In the genomic region with DNA sequence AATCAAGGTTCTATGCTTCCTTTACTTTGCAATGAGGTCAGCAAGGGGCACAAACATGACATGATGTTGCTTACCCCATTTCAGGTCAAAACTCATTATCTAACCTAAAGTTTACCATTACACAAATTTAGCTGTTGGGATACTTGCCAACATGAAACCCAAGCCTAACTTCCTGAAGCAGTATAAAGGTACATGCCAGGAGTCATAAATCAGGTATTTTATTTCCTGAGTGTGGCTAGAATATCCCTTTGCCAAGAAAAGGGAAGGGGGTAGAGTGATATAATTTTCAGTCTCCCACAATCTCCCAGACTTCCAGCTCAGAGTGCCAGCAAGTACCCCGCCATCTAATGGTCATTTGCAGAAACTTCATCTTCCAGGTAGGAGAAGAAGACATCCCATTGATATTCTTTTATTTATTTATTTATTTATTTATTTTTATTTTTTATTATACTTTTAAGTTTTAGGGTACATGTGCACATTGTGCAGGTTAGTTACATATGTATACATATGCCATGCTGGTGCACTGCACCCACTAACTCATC, we compare ENCODE assay signal across 25 cellular contexts.
A peak's percentile ranks its signal among the peaks of the same experiment; 100 is the strongest.
DNase-seq lines count a peak whose midpoint lies in the region; ATAC-seq, FAIRE-seq and TF ChIP-seq lines count a peak whose summit lies in the region.
"Had no signal": no experiment of that assay in that cellular context is flagged by ENCODE, and none has a peak within 500 bp of the region (broad histone marks: within the 10 kb centered on the region; RNA-seq: fewer than 3 reads in every experiment).

No MANE protein-coding gene starts in this region.

- no peak overlapping the region for H3K27ac Mint-ChIP-seq in HFFc6
- no peak overlapping the region for H3K27ac Mint-ChIP-seq in effector memory CD8-positive, alpha-beta T cell
- H3K27ac Mint-ChIP-seq: activated CD4-positive, alpha-beta T cell treated with anti-CD3 and anti-CD28 coated beads, Interleukin-2, amount 10 ng/mL, durations not matched to agents 24 days and 14 days; activated naive CD8-positive, alpha-beta T cell treated with anti-CD3 and anti-CD28 coated beads, Interleukin-2, amount 50 U/mL, for 24 hours; activated T-helper 2 cell treated with anti-CD3 and anti-CD28 coated beads, Interferon-gamma antibody, Interleukin-2, Interleukin-4, amounts not matched to agents 10 μg/mL and 5 μg/mL and 100 μg/mL, durations not matched to agents 14 hours and 24 hours and 36 hours; CD8-positive, alpha-beta memory T cell; immature natural killer cell; naive thymus-derived CD4-positive, alpha-beta T cell had no signal

- no peaks in the 10 kb centered on the region for H3K4me1 ChIP-seq in DOHH2 (ENCODE audit: control insufficient read depth, low read length)
- H3K4me1 ChIP-seq in Karpas-422 (ENCODE audit: low read length), result no peaks in the 10 kb centered on the region
- no peaks in the 10 kb centered on the region for H3K4me1 ChIP-seq in foreskin keratinocyte
- H3K4me1 ChIP-seq: esophagus muscularis mucosa, pancreas, thyroid gland had no signal

- no peak for ATAC-seq in effector memory CD8-positive, alpha-beta T cell (replicated peaks)
- ATAC-seq in HG02678 (IDR thresholded peaks at IDR 0.05; ENCODE audit: unreplicated experiment) (no peak), foreskin keratinocyte (no peak)
- ATAC-seq: activated naive CD8-positive, alpha-beta T cell treated with anti-CD3 and anti-CD28 coated beads, Interleukin-2, amount 50 U/mL, for 24 hours; naive thymus-derived CD4-positive, alpha-beta T cell; pancreas; Right ventricle myocardium inferior had no signal

- H3K4me3 Mint-ChIP-seq in HFFc6, result no peak overlapping the region
- H3K4me3 Mint-ChIP-seq in effector memory CD8-positive, alpha-beta T cell, result no peak overlapping the region
- H3K4me3 Mint-ChIP-seq: activated CD4-positive, alpha-beta T cell treated with anti-CD3 and anti-CD28 coated beads, Interleukin-2, amount 10 ng/mL, durations not matched to agents 24 days and 14 days; activated naive CD8-positive, alpha-beta T cell treated with anti-CD3 and anti-CD28 coated beads, Interleukin-2, amount 50 U/mL, for 24 hours; CD8-positive, alpha-beta memory T cell; immature natural killer cell; naive thymus-derived CD4-positive, alpha-beta T cell had no signal

- H3K79me2 ChIP-seq in DOHH2 (ENCODE audit: control insufficient read depth, low read length), result no peaks in the 10 kb centered on the region
- no peaks in the 10 kb centered on the region for H3K79me2 ChIP-seq in Karpas-422 (ENCODE audit: low read length)

- H2AFZ ChIP-seq in Karpas-422 (ENCODE audit: low read length), result no peak overlapping the region

- no peaks in the 10 kb centered on the region for H3K4me1 Mint-ChIP-seq in HFFc6 (ENCODE audit: low read depth)
- no peaks in the 10 kb centered on the region for H3K4me1 Mint-ChIP-seq in effector memory CD8-positive, alpha-beta T cell (ENCODE audit: low read depth in 2 of 2)
- H3K4me1 Mint-ChIP-seq: activated CD4-positive, alpha-beta T cell treated with anti-CD3 and anti-CD28 coated beads, Interleukin-2, amount 10 ng/mL, durations not matched to agents 24 days and 14 days; activated naive CD8-positive, alpha-beta T cell treated with anti-CD3 and anti-CD28 coated beads, Interleukin-2, amount 50 U/mL, for 24 hours; CD8-positive, alpha-beta memory T cell; immature natural killer cell had no signal

- H3K9me3 Mint-ChIP-seq in HFFc6, result no peaks in the 10 kb centered on the region
- no peaks in the 10 kb centered on the region for H3K9me3 Mint-ChIP-seq in effector memory CD8-positive, alpha-beta T cell
- H3K9me3 Mint-ChIP-seq: activated CD4-positive, alpha-beta T cell treated with anti-CD3 and anti-CD28 coated beads, Interleukin-2, amount 10 ng/mL, durations not matched to agents 24 days and 14 days; activated naive CD8-positive, alpha-beta T cell treated with anti-CD3 and anti-CD28 coated beads, Interleukin-2, amount 50 U/mL, for 24 hours; activated T-helper 2 cell treated with anti-CD3 and anti-CD28 coated beads, Interferon-gamma antibody, Interleukin-2, Interleukin-4, amounts not matched to agents 10 μg/mL and 5 μg/mL and 100 μg/mL, durations not matched to agents 14 hours and 24 hours and 36 hours; CD8-positive, alpha-beta memory T cell; immature natural killer cell had no signal

- H3K9ac ChIP-seq in Karpas-422 (ENCODE audit: low read length), result no peak overlapping the region

- H3K36me3 ChIP-seq in DOHH2 (ENCODE audit: control insufficient read depth, low read length), result no peaks in the 10 kb centered on the region
- H3K36me3 ChIP-seq in Karpas-422 (ENCODE audit: insufficient read depth, low read length), result no peaks in the 10 kb centered on the region
- H3K36me3 ChIP-seq: esophagus muscularis mucosa, pancreas, thyroid gland had no signal

- H3K9me2 ChIP-seq in DOHH2 (replicated peaks; ENCODE audit: control insufficient read depth, low read length) (no peaks in the 10 kb centered on the region), Karpas-422 (replicated peaks; ENCODE audit: insufficient read depth, low read length) (no peaks in the 10 kb centered on the region)

- H3K4me2 ChIP-seq in DOHH2 (ENCODE audit: low read length) (no peak overlapping the region), Karpas-422 (ENCODE audit: low read depth, low read length, poor library complexity, severe bottlenecking) (no peak overlapping the region)

- H3K9me3 ChIP-seq in DOHH2 (ENCODE audit: control insufficient read depth, insufficient read depth, low read length) (no peaks in the 10 kb centered on the region), Karpas-422 (ENCODE audit: low read length) (0 out of 2 replicates have a peak, but pooled peaks cover 3% of the 10 kb centered on the region)
- H3K9me3 ChIP-seq: esophagus muscularis mucosa, pancreas, thyroid gland had no signal

- DNase-seq in HFFc6, result no peak
- DNase-seq in RKO (ENCODE audit: low spot score), result peak; percentile 27
- no peak for DNase-seq in effector memory CD8-positive, alpha-beta T cell
- no peak for DNase-seq in Karpas-422
- DNase-seq in foreskin keratinocyte, result no peak
- DNase-seq: activated CD4-positive, alpha-beta T cell treated with anti-CD3 and anti-CD28 coated beads, Interleukin-2, amount 10 ng/mL, durations not matched to agents 24 days and 14 days; activated naive CD8-positive, alpha-beta T cell treated with anti-CD3 and anti-CD28 coated beads, Interleukin-2, amount 50 U/mL, for 24 hours; caudate nucleus; CD8-positive, alpha-beta memory T cell; EL; immature natural killer cell; MM.1S; naive thymus-derived CD4-positive, alpha-beta T cell; NCI-H1694; NCI-H446 treated with DMSO at 0.1 percent for 48 hours; pancreas; stimulated activated naive CD4-positive, alpha-beta T cell; T-helper 1 cell; thyroid gland had no signal

- TF ChIP-seq CTCF in DOHH2 (IDR thresholded peaks at IDR 0.05; ENCODE audit: low read depth, low read length, poor library complexity, severe bottlenecking) (peak; percentile 10), HFFc6 (IDR thresholded peaks at IDR 0.05) (0 out of 2 replicates have a peak, but pooled peaks have one; percentile 16), foreskin keratinocyte (conservative IDR thresholded peaks at IDR 0.05) (no peak)

- H3K27me3 Mint-ChIP-seq in HFFc6 (ENCODE audit: insufficient read depth), result no peaks in the 10 kb centered on the region
- no peaks in the 10 kb centered on the region for H3K27me3 Mint-ChIP-seq in effector memory CD8-positive, alpha-beta T cell
- H3K27me3 Mint-ChIP-seq: activated CD4-positive, alpha-beta T cell treated with anti-CD3 and anti-CD28 coated beads, Interleukin-2, amount 10 ng/mL, durations not matched to agents 24 days and 14 days; activated naive CD8-positive, alpha-beta T cell treated with anti-CD3 and anti-CD28 coated beads, Interleukin-2, amount 50 U/mL, for 24 hours; CD8-positive, alpha-beta memory T cell; naive thymus-derived CD4-positive, alpha-beta T cell had no signal

- no peaks in the 10 kb centered on the region for H3K27me3 ChIP-seq in DOHH2 (ENCODE audit: control insufficient read depth, low read length)
- H3K27me3 ChIP-seq in Karpas-422 (ENCODE audit: low read length), result no peaks in the 10 kb centered on the region
- no peaks in the 10 kb centered on the region for H3K27me3 ChIP-seq in foreskin keratinocyte
- H3K27me3 ChIP-seq: esophagus muscularis mucosa, pancreas, thyroid gland had no signal

- H4K20me1 ChIP-seq in DOHH2 (ENCODE audit: control insufficient read depth, insufficient read depth, low read depth, low read length), result no peaks in the 10 kb centered on the region
- H4K20me1 ChIP-seq in Karpas-422 (ENCODE audit: insufficient read depth, low read depth, low read length), result no peaks in the 10 kb centered on the region

- FAIRE-seq in islet of Langerhans (lab: Jason Lieb, UNC), result peak; percentile 36

- no peaks in the 10 kb centered on the region for H3K36me3 Mint-ChIP-seq in HFFc6 (ENCODE audit: low read depth)
- H3K36me3 Mint-ChIP-seq in effector memory CD8-positive, alpha-beta T cell (ENCODE audit: insufficient read depth), result no peaks in the 10 kb centered on the region
- H3K36me3 Mint-ChIP-seq: CD8-positive, alpha-beta memory T cell; immature natural killer cell; naive thymus-derived CD4-positive, alpha-beta T cell had no signal

- H3K4me3 ChIP-seq in DOHH2 (ENCODE audit: low read length) (no peak overlapping the region), Karpas-422 (ENCODE audit: low read length) (no peak overlapping the region)
- H3K4me3 ChIP-seq: esophagus muscularis mucosa, pancreas, thyroid gland had no signal

- H3F3A ChIP-seq in DOHH2 (ENCODE audit: control insufficient read depth, insufficient read depth), result no peaks in the 10 kb centered on the region

- H3K27ac ChIP-seq in DOHH2 (ENCODE audit: low read depth, low read length) (no peak overlapping the region), Karpas-422 (ENCODE audit: low read length) (no peak overlapping the region), foreskin keratinocyte (no peak overlapping the region)
- H3K27ac ChIP-seq: esophagus muscularis mucosa, pancreas, thyroid gland had no signal
